ENCODE assay signal across 16 cellular contexts in the genomic region with DNA sequence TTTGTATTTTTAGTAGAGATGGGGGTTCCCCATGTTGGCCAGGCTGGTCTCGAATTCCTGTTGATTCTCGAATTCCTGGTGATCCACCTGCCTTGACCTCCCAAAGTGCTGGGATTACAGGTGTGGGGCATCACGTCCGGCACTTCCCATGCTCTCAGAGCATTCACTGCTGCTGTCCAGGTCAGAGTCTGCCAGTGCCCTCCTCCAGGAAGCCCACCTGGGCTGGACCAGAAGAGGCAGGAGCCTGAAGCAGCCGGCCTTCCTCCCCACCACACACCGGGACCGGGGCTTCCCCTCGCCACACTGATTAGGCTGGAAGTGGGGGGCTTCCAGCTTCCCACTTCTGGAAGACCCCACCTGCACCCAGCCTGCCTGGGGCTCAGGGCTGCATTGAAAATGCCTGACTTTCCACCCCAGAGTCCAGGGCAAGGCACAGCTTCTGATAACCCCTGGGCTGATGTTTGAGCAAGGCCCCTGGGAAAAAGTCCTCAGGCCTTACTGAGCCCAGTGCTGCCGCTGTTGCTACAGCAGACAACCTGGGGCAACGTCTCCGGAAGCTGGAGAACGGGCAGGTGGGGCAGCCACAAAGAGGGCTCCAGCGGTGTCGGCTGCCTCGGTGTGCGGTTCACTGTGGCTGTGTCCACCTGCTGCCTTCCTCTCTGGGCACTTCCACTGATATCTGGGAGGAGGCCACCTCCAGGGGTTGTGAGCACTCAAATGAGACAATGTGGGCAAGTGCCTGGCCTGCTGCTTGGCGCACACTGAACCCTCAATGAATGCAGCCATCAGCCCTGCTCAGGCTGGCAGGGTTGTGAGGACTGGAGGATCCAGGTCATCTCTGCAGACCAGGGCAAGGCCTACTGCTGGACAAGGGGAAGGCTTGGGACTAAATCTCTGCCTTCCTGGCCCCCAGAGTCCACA. TPM values are rescaled to one million over a fixed set of nuclear protein-coding genes. Genes with fewer than 3 reads are reported as not detected.
DNase-seq lines count a peak whose midpoint lies in the region; ATAC-seq and TF ChIP-seq lines count a peak whose summit lies in the region.
"Had no signal": no experiment of that assay in that cellular context is flagged by ENCODE, and none has a peak within 500 bp of the region (broad histone marks: within the 10 kb centered on the region; RNA-seq: fewer than 3 reads in every experiment).

No MANE protein-coding gene starts in this region.

- no peak overlapping the region for H2BK120ac ChIP-seq in neuronal stem cell (ENCODE audit: low read depth, low read length)

- TF ChIP-seq CTCF in GM12865 (IDR thresholded peaks at IDR 0.05; ENCODE audit: insufficient read depth, low read depth, low read length, missing control alignments), result no peak

- peaks cover 10% of the 10 kb centered on the region for H3K4me1 Mint-ChIP-seq in T-helper 2 cell treated with Interferon-gamma antibody and Interleukin-4, amounts not matched to agents 5 μg/mL and 100 μg/mL, for 36 hours (ENCODE audit: low read depth)
- H3K4me1 Mint-ChIP-seq in activated T-helper 1 cell treated with anti-CD3 and anti-CD28 coated beads, Interleukin-12 subunit alpha, Interleukin-12 subunit beta, Interleukin-2, Interleukin-4 antibody, amounts not matched to agents 30 ng/mL and 10 ng/mL and 1 ng/mL, durations not matched to agents 14 hours and 24 hours and 36 hours (ENCODE audit: low read depth), result peaks cover 16% of the 10 kb centered on the region

- H3K18ac ChIP-seq in neuronal stem cell (ENCODE audit: low read length), result peak overlapping the region; percentile 37

- no peak overlapping the region for H2AK5ac ChIP-seq in neuronal stem cell (ENCODE audit: low read depth, low read length)

- no peak overlapping the region for H3K4me2 ChIP-seq in neuronal stem cell (ENCODE audit: insufficient read depth, low read length, poor library complexity, severe bottlenecking)

- no peak for ATAC-seq in HG02852 (IDR thresholded peaks at IDR 0.05; ENCODE audit: unreplicated experiment)
- ATAC-seq in HG02938 (IDR thresholded peaks at IDR 0.05; ENCODE audit: unreplicated experiment), result no peak

- peak overlapping the region; percentile 94 for H2BK12ac ChIP-seq in neuronal stem cell (ENCODE audit: low read length)

- no peaks in the 10 kb centered on the region for H3K79me1 ChIP-seq in neuronal stem cell (ENCODE audit: low read depth, low read length)

- H3K4me1 ChIP-seq in neuronal stem cell (ENCODE audit: control insufficient read depth in 2 of 2, insufficient read depth in 1 of 2, low read depth in 1 of 2, low read length in 2 of 2), result peaks cover 0 to 21% of the 10 kb centered on the region in 2 donors

- H3K9me3 Mint-ChIP-seq in T-helper 2 cell treated with Interferon-gamma antibody and Interleukin-4, amounts not matched to agents 5 μg/mL and 100 μg/mL, for 36 hours, result no peaks in the 10 kb centered on the region
- no peaks in the 10 kb centered on the region for H3K9me3 Mint-ChIP-seq in activated T-helper 1 cell treated with anti-CD3 and anti-CD28 coated beads, Interleukin-12 subunit alpha, Interleukin-12 subunit beta, Interleukin-2, Interleukin-4 antibody, amounts not matched to agents 30 ng/mL and 10 ng/mL and 1 ng/mL, durations not matched to agents 14 hours and 24 hours and 36 hours
- H3K9me3 Mint-ChIP-seq: activated naive CD4-positive, alpha-beta T cell treated with anti-CD3 and anti-CD28 coated beads, Interleukin-2, amount 50 U/mL, for 72 hours had no signal

- peak overlapping the region; percentile 55 for H3K27ac Mint-ChIP-seq in T-helper 2 cell treated with Interferon-gamma antibody and Interleukin-4, amounts not matched to agents 5 μg/mL and 100 μg/mL, for 36 hours
- H3K27ac Mint-ChIP-seq in activated T-helper 1 cell treated with anti-CD3 and anti-CD28 coated beads, Interleukin-12 subunit alpha, Interleukin-12 subunit beta, Interleukin-2, Interleukin-4 antibody, amounts not matched to agents 30 ng/mL and 10 ng/mL and 1 ng/mL, durations not matched to agents 14 hours and 24 hours and 36 hours, result peak overlapping the region; percentile 86

- no peak for DNase-seq in T-helper 2 cell treated with Interferon-gamma antibody and Interleukin-4, amounts not matched to agents 5 μg/mL and 100 μg/mL, for 36 hours (ENCODE audit: low spot score)
- DNase-seq in T-helper 2 cell (no peak), GM12865 (ENCODE audit: low read depth) (peak; percentile 60), neuronal stem cell (ENCODE audit: low spot score) (no peak)
- no peak for DNase-seq in activated T-helper 1 cell treated with anti-CD3 and anti-CD28 coated beads, Interleukin-12 subunit alpha, Interleukin-12 subunit beta, Interleukin-2, Interleukin-4 antibody, amounts not matched to agents 30 ng/mL and 10 ng/mL and 1 ng/mL, durations not matched to agents 14 hours and 24 hours and 36 hours (ENCODE audit: low spot score)
- no peak for DNase-seq in stimulated activated CD4-positive, alpha-beta T cell treated with anti-CD3 and anti-CD28 coated beads, Interleukin-1b, Interleukin-23, amount 100 ng/mL, for 48 hours
- DNase-seq: effector CD8-positive, alpha-beta T cell; NCI-H446 treated with DMSO at 0.1 percent for 48 hours; thyroid gland had no signal

- H4K8ac ChIP-seq in neuronal stem cell (ENCODE audit: low read depth, low read length), result no peak overlapping the region

- H3K4ac ChIP-seq in neuronal stem cell (ENCODE audit: low read length), result peak overlapping the region; percentile 44

- no peak overlapping the region for H3K4me3 Mint-ChIP-seq in T-helper 2 cell treated with Interferon-gamma antibody and Interleukin-4, amounts not matched to agents 5 μg/mL and 100 μg/mL, for 36 hours
- H3K4me3 Mint-ChIP-seq in activated T-helper 1 cell treated with anti-CD3 and anti-CD28 coated beads, Interleukin-12 subunit alpha, Interleukin-12 subunit beta, Interleukin-2, Interleukin-4 antibody, amounts not matched to agents 30 ng/mL and 10 ng/mL and 1 ng/mL, durations not matched to agents 14 hours and 24 hours and 36 hours, result peak overlapping the region; percentile 34

- H3K9me3 ChIP-seq in neuronal stem cell (replicated peaks in 1 of 2; ENCODE audit: control insufficient read depth in 2 of 2, insufficient read depth in 1 of 2, low read depth in 1 of 2, low read length in 2 of 2), result peaks cover 0 to 1% of the 10 kb centered on the region in 2 donors
- H3K9me3 ChIP-seq: thyroid gland had no signal

- H2BK5ac ChIP-seq in neuronal stem cell (ENCODE audit: low read length), result peak overlapping the region; percentile 29

- peak overlapping the region; percentile 93 for H4K91ac ChIP-seq in neuronal stem cell (ENCODE audit: low read depth, low read length, poor library complexity)

- H3K36me3 Mint-ChIP-seq in T-helper 2 cell treated with Interferon-gamma antibody and Interleukin-4, amounts not matched to agents 5 μg/mL and 100 μg/mL, for 36 hours (ENCODE audit: low read depth), result no peaks in the 10 kb centered on the region
- no peaks in the 10 kb centered on the region for H3K36me3 Mint-ChIP-seq in activated T-helper 1 cell treated with anti-CD3 and anti-CD28 coated beads, Interleukin-12 subunit alpha, Interleukin-12 subunit beta, Interleukin-2, Interleukin-4 antibody, amounts not matched to agents 30 ng/mL and 10 ng/mL and 1 ng/mL, durations not matched to agents 14 hours and 24 hours and 36 hours (ENCODE audit: low read depth)
- H3K36me3 Mint-ChIP-seq: activated naive CD4-positive, alpha-beta T cell treated with anti-CD3 and anti-CD28 coated beads, Interleukin-2, amount 50 U/mL, for 72 hours had no signal

- H3K27ac ChIP-seq in neuronal stem cell (replicated peaks; ENCODE audit: low read length), result no peak overlapping the region
- H3K27ac ChIP-seq: cardiac muscle cell, thyroid gland had no signal

- no peak overlapping the region for H2AFZ ChIP-seq in neuronal stem cell (ENCODE audit: low read length)

- peak overlapping the region; percentile 27 for H3K9ac ChIP-seq in neuronal stem cell (ENCODE audit: low read depth, low read length, poor library complexity)

- intact Hi-C loops in activated T-helper 1 cell treated with anti-CD3 and anti-CD28 coated beads, Interleukin-12 subunit alpha, Interleukin-12 subunit beta, Interleukin-2, Interleukin-4 antibody, amounts not matched to agents 30 ng/mL and 10 ng/mL and 1 ng/mL, durations not matched to agents 14 hours and 24 hours and 36 hours (cut with micrococcal nuclease), result loop anchor here (1.0 to 5.0 kb wide), 4 partner anchors 23 to 102 kb away; a partner anchor contains a TSS

- peak overlapping the region; percentile 47 for H3K14ac ChIP-seq in neuronal stem cell (ENCODE audit: low read length)

- no peaks in the 10 kb centered on the region for H3K36me3 ChIP-seq in neuronal stem cell (replicated peaks in 1 of 2; ENCODE audit: control insufficient read depth in 2 of 2, insufficient read depth in 2 of 2, low read length in 2 of 2)
- H3K36me3 ChIP-seq: cardiac muscle cell, thyroid gland had no signal

- H3K23ac ChIP-seq in neuronal stem cell (ENCODE audit: low read depth, low read length, poor library complexity), result no peak overlapping the region

- H3K4me3 ChIP-seq in GM12865 (ENCODE audit: low read depth, low read length), result no peak overlapping the region
- no peak overlapping the region for H3K4me3 ChIP-seq in neuronal stem cell (ENCODE audit: low read length in 2 of 2)
- H3K4me3 ChIP-seq: cardiac muscle cell, thyroid gland had no signal

- no CpG with 5 or more reads among the region's 17 CpGs for WGBS in neuronal stem cell (ENCODE audit: extremely low coverage in 2 of 2, insufficient read length in 2 of 2, insufficient replicate concordance in 1 of 2), 2 donors

- peak overlapping the region; percentile 62 for H2BK15ac ChIP-seq in neuronal stem cell (ENCODE audit: low read length)

- peaks cover 0 to 18% (median 0%) of the 10 kb centered on the region in 3 experiments for H3K27me3 ChIP-seq in neuronal stem cell (ENCODE audit: control insufficient read depth in 3 of 3, insufficient read depth in 3 of 3, low read depth in 1 of 3, low read length in 3 of 3)
- H3K27me3 ChIP-seq: cardiac muscle cell, thyroid gland had no signal

- peaks cover 6% of the 10 kb centered on the region for H3K27me3 Mint-ChIP-seq in T-helper 2 cell treated with Interferon-gamma antibody and Interleukin-4, amounts not matched to agents 5 μg/mL and 100 μg/mL, for 36 hours (ENCODE audit: low read depth)
- peaks cover 5% of the 10 kb centered on the region for H3K27me3 Mint-ChIP-seq in activated T-helper 1 cell treated with anti-CD3 and anti-CD28 coated beads, Interleukin-12 subunit alpha, Interleukin-12 subunit beta, Interleukin-2, Interleukin-4 antibody, amounts not matched to agents 30 ng/mL and 10 ng/mL and 1 ng/mL, durations not matched to agents 14 hours and 24 hours and 36 hours (ENCODE audit: insufficient read depth)

RNA-seq across cellular contexts. Expression of a gene that starts 22.6 kb away (rescaled TPM):
- 1.8 and 2.1 TPM in 2 replicates for total RNA-seq in activated T-helper 1 cell treated with anti-CD3 and anti-CD28 coated beads, Interleukin-12 subunit alpha, Interleukin-12 subunit beta, Interleukin-2, Interleukin-4 antibody, amounts not matched to agents 30 ng/mL and 10 ng/mL and 1 ng/mL, durations not matched to agents 14 hours and 24 hours and 36 hours
- polyA plus RNA-seq in neuronal stem cell (2013, experiment 1 of 2), result 0.78 TPM
- polyA plus RNA-seq in neuronal stem cell (2013, experiment 2 of 2), result 0.96 TPM

RNA-seq across cellular contexts. Expression of a gene that starts 54.0 kb away (rescaled TPM):
- total RNA-seq in activated T-helper 1 cell treated with anti-CD3 and anti-CD28 coated beads, Interleukin-12 subunit alpha, Interleukin-12 subunit beta, Interleukin-2, Interleukin-4 antibody, amounts not matched to agents 30 ng/mL and 10 ng/mL and 1 ng/mL, durations not matched to agents 14 hours and 24 hours and 36 hours, result not detected in 2 replicates
- 1.1 TPM for polyA plus RNA-seq in neuronal stem cell (2013, experiment 1 of 2)
- 0.97 TPM for polyA plus RNA-seq in neuronal stem cell (2013, experiment 2 of 2)
- total RNA-seq: activated naive CD4-positive, alpha-beta T cell treated with anti-CD3 and anti-CD28 coated beads, Interleukin-2, amount 50 U/mL, for 72 hours; cardiac muscle cell; OCI-LY7; pulmonary artery endothelial cell had no signal
- polyA plus RNA-seq: AG04450, cardiac muscle cell had no signal
